Comparison of ENCODE assay signal across 18 cellular contexts in genomic region chr15:95327661-95328060, GRCh38.
DNase-seq lines count a peak whose midpoint lies in the region; ATAC-seq and TF ChIP-seq lines count a peak whose summit lies in the region.
"Had no signal": no experiment of that assay in that cellular context is flagged by ENCODE, and none has a peak within 500 bp of the region (broad histone marks: within the 10 kb centered on the region; RNA-seq: fewer than 3 reads in every experiment).

No MANE protein-coding gene starts in this region.

- H3K23ac ChIP-seq in H9 (ENCODE audit: insufficient read length, low read depth, low read length): no peak overlapping the region

- no peak overlapping the region for H3K56ac ChIP-seq in H9 (ENCODE audit: insufficient read length, low read depth, low read length)

- no peak overlapping the region for H2BK120ac ChIP-seq in H9 (ENCODE audit: low read depth, low read length, poor library complexity, severe bottlenecking)

- H3K79me1 ChIP-seq in H9 (ENCODE audit: insufficient read depth, low read depth, low read length, poor library complexity, severe bottlenecking): no peaks in the 10 kb centered on the region

- H3K27me3 ChIP-seq in H9 (ENCODE audit: insufficient read depth, low read length) (peaks cover 2% of the 10 kb centered on the region; the same call in 1 of the 2 replicates), right lobe of liver (no peaks in the 10 kb centered on the region), smooth muscle cell (ENCODE audit: low read depth) (peaks cover 53% of the 10 kb centered on the region)

- peaks cover 4 to 11% of the 10 kb centered on the region in 2 experiments; a peak in 2 of 4 replicates for H3K4me1 Mint-ChIP-seq in H9
- peaks cover 27% of the 10 kb centered on the region for H3K4me1 Mint-ChIP-seq in brain

- H3K9me3 Mint-ChIP-seq in H9 (no peaks in the 10 kb centered on the region), brain (peaks cover 0 to 4% (median 0%) of the 10 kb centered on the region in 5 experiments)
- H3K9me3 Mint-ChIP-seq: activated naive CD8-positive, alpha-beta T cell treated with anti-CD3 and anti-CD28 coated beads for 36 hours had no signal

- H3T11ph ChIP-seq in H9 (ENCODE audit: low read length): no peak overlapping the region

- peaks cover 3% of the 10 kb centered on the region for H3K23me2 ChIP-seq in H9 (ENCODE audit: insufficient read length, low read depth, low read length, poor library complexity, severe bottlenecking)

- no peaks in the 10 kb centered on the region for H3F3A ChIP-seq in smooth muscle cell (ENCODE audit: low read depth)

- H3K79me2 ChIP-seq in H9 (ENCODE audit: insufficient read depth, low read length): no peaks in the 10 kb centered on the region
- no peaks in the 10 kb centered on the region for H3K79me2 ChIP-seq in smooth muscle cell (ENCODE audit: low read depth)

- DNase-seq in H9: no peak
- DNase-seq in right lobe of liver: no peak
- no peak for DNase-seq in smooth muscle cell (lab: John Stamatoyannopoulos, UW; ENCODE audit: unreplicated experiment)
- DNase-seq in GOT3 (lab: John Stamatoyannopoulos, UW): no peak
- DNase-seq in activated CD4-positive, alpha-beta T cell treated with anti-CD3 and anti-CD28 coated beads for 48 hours: no peak
- no peak for DNase-seq in NCI-H2107 treated with DMSO at 0.1 percent for 48 hours (lab: John Stamatoyannopoulos, UW; ENCODE audit: unreplicated experiment)
- DNase-seq in A172 (ENCODE audit: low spot score): no peak
- DNase-seq: activated CD4-positive, alpha-beta T cell treated with anti-CD3 and anti-CD28 coated beads for 4 hours; activated naive CD8-positive, alpha-beta T cell treated with anti-CD3 and anti-CD28 coated beads for 36 hours; DMS53; KG1; mucosa of descending colon; NCI-H1092 treated with DMSO at 0.1 percent for 48 hours; NCI-H226 had no signal

- no peak overlapping the region for H3K18ac ChIP-seq in H9 (ENCODE audit: insufficient read length, low read depth, low read length)

- H3K36me3 ChIP-seq in right lobe of liver (no peaks in the 10 kb centered on the region), smooth muscle cell (ENCODE audit: low read depth) (no peaks in the 10 kb centered on the region)
- H3K36me3 ChIP-seq: cardiac muscle cell had no signal

- H3K9ac ChIP-seq in H9 (ENCODE audit: extremely low read depth, insufficient read length, low read length): no peak overlapping the region
- no peak overlapping the region for H3K9ac ChIP-seq in smooth muscle cell (ENCODE audit: low read depth)

- H3K4ac ChIP-seq in H9 (ENCODE audit: low read depth, low read length): no peak overlapping the region

- H4K20me1 ChIP-seq in H9 (ENCODE audit: control insufficient read depth, insufficient read depth, insufficient read length) (no peaks in the 10 kb centered on the region), smooth muscle cell (ENCODE audit: low read depth) (no peaks in the 10 kb centered on the region)

- ATAC-seq in right lobe of liver: peak in 1 of 4 donors; percentile 29
- ATAC-seq: mucosa of descending colon had no signal

- TF ChIP-seq CTCF in H9 (conservative IDR thresholded peaks at IDR 0.05) (no peak), brain (conservative IDR thresholded peaks at IDR 0.05) (no peak), right lobe of liver (IDR thresholded peaks at IDR 0.05) (no peak), smooth muscle cell (IDR thresholded peaks at IDR 0.05; ENCODE audit: borderline replicate concordance, insufficient read depth, poor library complexity, severe bottlenecking) (no peak)

- no peak overlapping the region for H2BK12ac ChIP-seq in H9 (ENCODE audit: insufficient read length, low read depth, low read length)

- peaks cover 43% of the 10 kb centered on the region for H3K27me3 Mint-ChIP-seq in H9 (ENCODE audit: low read depth)
- peaks cover 30% of the 10 kb centered on the region for H3K27me3 Mint-ChIP-seq in brain

- no peak overlapping the region for H3K27ac Mint-ChIP-seq in H9
- H3K27ac Mint-ChIP-seq in brain: no peak overlapping the region
- H3K27ac Mint-ChIP-seq: activated naive CD8-positive, alpha-beta T cell treated with anti-CD3 and anti-CD28 coated beads for 36 hours had no signal

- no peak overlapping the region for H2BK15ac ChIP-seq in H9 (ENCODE audit: low read depth, low read length)

- TF ChIP-seq POLR2A in right lobe of liver (IDR thresholded peaks at IDR 0.05): no peak

- H2BK20ac ChIP-seq in H9 (ENCODE audit: low read depth, low read length, poor library complexity, severe bottlenecking): no peak overlapping the region

- H3K4me3 ChIP-seq in right lobe of liver (no peak overlapping the region), smooth muscle cell (peak overlapping the region; percentile 42)
- H3K4me3 ChIP-seq: mucosa of descending colon had no signal

- no CpG with 5 or more reads among the region's 10 CpGs for WGBS in H9 (ENCODE audit: extremely low coverage, insufficient read length, low lambda C conversion rate)
- 28% methylated on average over 10 of the region's 10 CpGs for WGBS in right lobe of liver (ENCODE audit: insufficient coverage, low coverage, low lambda C conversion rate, missing lambda C conversion rate)
- WGBS in smooth muscle cell (ENCODE audit: low lambda C conversion rate): 52% methylated on average over 10 of the region's 10 CpGs

- H4K8ac ChIP-seq in H9 (replicated peaks; ENCODE audit: insufficient read length, low read depth, low read length): no peak overlapping the region

- no peak overlapping the region for H3K14ac ChIP-seq in H9 (ENCODE audit: insufficient read depth, low read length)

- H3K4me3 Mint-ChIP-seq in H9 (no peak overlapping the region; a peak in 1 of 5 replicates), brain (peak overlapping the region; percentile 8 to 82 (median 38))

- no peak overlapping the region for H2BK5ac ChIP-seq in H9 (ENCODE audit: insufficient read length, low read length)

- intact Hi-C loops in right lobe of liver (cut with DNase I): no loop called here

- H4K91ac ChIP-seq in H9 (ENCODE audit: insufficient read length, low read depth, low read length): no peak overlapping the region

- H3K36me3 Mint-ChIP-seq in H9 (ENCODE audit: insufficient read depth in 1 of 3, low read depth in 3 of 3) (no peaks in the 10 kb centered on the region), brain (no peaks in the 10 kb centered on the region)
- H3K36me3 Mint-ChIP-seq: activated naive CD8-positive, alpha-beta T cell treated with anti-CD3 and anti-CD28 coated beads for 36 hours had no signal

- no peak overlapping the region for H2AK5ac ChIP-seq in H9 (ENCODE audit: insufficient read length, low read length)

- H3K27ac ChIP-seq in H9 (ENCODE audit: insufficient read length, low read depth, low read length): no peak overlapping the region
- peak overlapping the region; percentile 67 to 86 (median 80) for H3K27ac ChIP-seq in right lobe of liver
- no peak overlapping the region for H3K27ac ChIP-seq in smooth muscle cell (ENCODE audit: low read depth)
- H3K27ac ChIP-seq: C4-2B, cardiac muscle cell, HL-60 had no signal

- H3K4me2 ChIP-seq in H9 (ENCODE audit: insufficient read depth, insufficient read length, low read length) (peak overlapping the region; percentile 75), smooth muscle cell (no peak overlapping the region)

- H3K9me3 ChIP-seq in H9 (ENCODE audit: control insufficient read depth, low read depth, low read length) (no peaks in the 10 kb centered on the region), right lobe of liver (no peaks in the 10 kb centered on the region), smooth muscle cell (replicated peaks; ENCODE audit: low read depth) (no peaks in the 10 kb centered on the region)
- H3K9me3 ChIP-seq: mucosa of descending colon had no signal

- no peaks in the 10 kb centered on the region for H3K4me1 ChIP-seq in H9 (ENCODE audit: insufficient read depth, low read length)
- no peaks in the 10 kb centered on the region for H3K4me1 ChIP-seq in right lobe of liver
- H3K4me1 ChIP-seq in smooth muscle cell (ENCODE audit: low read depth): peaks cover 11% of the 10 kb centered on the region

- H2AFZ ChIP-seq in H9 (ENCODE audit: low read length) (no peak overlapping the region), smooth muscle cell (ENCODE audit: low read depth) (no peak overlapping the region)

- H4K5ac ChIP-seq in H9 (ENCODE audit: insufficient read length, low read depth, low read length): no peak overlapping the region

Comparison
In these comparisons a context has a peak if more than half of its experiments do, and no peak if none do; other contexts are left out.
1. H3K27ac ChIP-seq: peak in right lobe of liver (3 of 3); none in H9 (single experiment) and smooth muscle cell (single experiment).
2. H3K4me3 Mint-ChIP-seq: peak in brain (5 of 5); none in H9 (0 of 2).